16 cellular contexts compared by ENCODE assay signal in genomic region chr10:51244308-51244707, GRCh38.
DNase-seq lines count a peak whose midpoint lies in the region; TF ChIP-seq lines count a peak whose summit lies in the region.
"Had no signal": no experiment of that assay in that cellular context is flagged by ENCODE, and none has a peak within 500 bp of the region (broad histone marks: within the 10 kb centered on the region; RNA-seq: fewer than 3 reads in every experiment).

No MANE protein-coding gene starts in this region.

- no peak overlapping the region for H3K9ac ChIP-seq in muscle layer of colon (ENCODE audit: low read length)
- H3K9ac ChIP-seq: BLaER1 treated with 17β-estradiol and CSF1 and Interleukin-3, amounts not matched to agents 10 nM and 100 nM had no signal

- H3K36me3 ChIP-seq in SJCRH30 (no peaks in the 10 kb centered on the region), esophagus muscularis mucosa (no peaks in the 10 kb centered on the region), muscle layer of colon (ENCODE audit: insufficient read depth, low read length) (no peaks in the 10 kb centered on the region), uterus (no peaks in the 10 kb centered on the region)
- H3K36me3 ChIP-seq: BLaER1 treated with 17β-estradiol and CSF1 and Interleukin-3, amounts not matched to agents 10 nM and 100 nM had no signal

- intact Hi-C loops in esophagus muscularis mucosa (cut with DNase I) (no loop called here), uterus (cut with DNase I; ENCODE audit: low total_unique reads) (no loop called here)

- H3K4me3 ChIP-seq in SJCRH30 = peak overlapping the region; percentile 14; the same call in 1 of the 2 replicates
- H3K4me3 ChIP-seq in esophagus muscularis mucosa = no peak overlapping the region
- H3K4me3 ChIP-seq in muscle layer of colon (ENCODE audit: low read depth in 1 of 2, low read length in 2 of 2) = no peak overlapping the region
- H3K4me3 ChIP-seq in uterus = no peak overlapping the region
- H3K4me3 ChIP-seq: BLaER1 treated with 17β-estradiol and CSF1 and Interleukin-3, amounts not matched to agents 10 nM and 100 nM had no signal

- H3K4me1 ChIP-seq in SJCRH30 (peaks cover 7% of the 10 kb centered on the region; the same call in 1 of the 2 replicates), esophagus muscularis mucosa (peaks cover 14 to 62% (median 44%) of the 10 kb centered on the region in 4 donors), muscle layer of colon (ENCODE audit: insufficient read depth, low read length) (peaks cover 15% of the 10 kb centered on the region), uterus (no peaks in the 10 kb centered on the region)
- H3K4me1 ChIP-seq: BLaER1 treated with 17β-estradiol and CSF1 and Interleukin-3, amounts not matched to agents 10 nM and 100 nM had no signal

- H3K27ac ChIP-seq in SJCRH30 (peak overlapping the region; percentile 64), esophagus muscularis mucosa (replicated peaks in 1 of 4) (peak overlapping the region in 3 of 4 donors; percentile 21 to 40 (median 24)), muscle layer of colon (ENCODE audit: low read depth, low read length) (peak overlapping the region; percentile 10), uterus (peak overlapping the region; percentile 17 to 24)
- H3K27ac ChIP-seq: BLaER1 treated with 17β-estradiol and CSF1 and Interleukin-3, amounts not matched to agents 10 nM and 100 nM had no signal

- H3K27me3 ChIP-seq in SJCRH30 (no peaks in the 10 kb centered on the region), esophagus muscularis mucosa (no peaks in the 10 kb centered on the region), muscle layer of colon (ENCODE audit: control insufficient read depth in 1 of 2, insufficient read depth in 2 of 2, low read length in 2 of 2) (no peaks in the 10 kb centered on the region), uterus (no peaks in the 10 kb centered on the region)
- H3K27me3 ChIP-seq: BLaER1 treated with 17β-estradiol and CSF1 and Interleukin-3, amounts not matched to agents 10 nM and 100 nM had no signal

- TF ChIP-seq EP300 in esophagus muscularis mucosa (IDR thresholded peaks at IDR 0.05) = no peak

- 31% methylated on average over 1 of the region's 1 CpG for WGBS in esophagus muscularis mucosa

- TF ChIP-seq CTCF in esophagus muscularis mucosa (IDR thresholded peaks at IDR 0.05) = no peak
- no peak for TF ChIP-seq CTCF in uterus (IDR thresholded peaks at IDR 0.05)

- TF ChIP-seq POLR2A in esophagus muscularis mucosa (IDR thresholded peaks at IDR 0.05; ENCODE audit: low read depth) (no peak), uterus (IDR thresholded peaks at IDR 0.05) (no peak)

- DNase-seq in SJCRH30 (peak; percentile 19 to 53), esophagus muscularis mucosa (ENCODE audit: extremely low spot score) (no peak), uterus (no peak), SHP77 treated with DMSO at 0.1 percent for 48 hours (lab: John Stamatoyannopoulos, UW) (no peak), NCI-H1694 (lab: John Stamatoyannopoulos, UW) (no peak)
- DNase-seq in activated CD4-positive, alpha-beta T cell treated with anti-CD3 and anti-CD28 coated beads, Interleukin-2, amount 50 U/mL, for 4 hours = no peak
- DNase-seq: activated CD4-positive, CD25-positive, alpha-beta regulatory T cell treated with anti-CD3 and anti-CD28 coated beads, Interleukin-2, amount 50 U/mL, for 72 hours; activated naive CD4-positive, alpha-beta T cell treated with anti-CD3 and anti-CD28 coated beads, Interleukin-2, amount 10 ng/mL, durations not matched to agents 7 days and 5 days; DMS79; left colon; MV-4-11; naive thymus-derived CD8-positive, alpha-beta T cell; NCI-H2081 treated with DMSO at 0.1 percent for 48 hours; NCI-H774 had no signal

- H3K9me3 ChIP-seq in SJCRH30 (replicated peaks) (no peaks in the 10 kb centered on the region), esophagus muscularis mucosa (no peaks in the 10 kb centered on the region), muscle layer of colon (ENCODE audit: low read length) (no peaks in the 10 kb centered on the region), uterus (no peaks in the 10 kb centered on the region)
- H3K9me3 ChIP-seq: BLaER1 treated with 17β-estradiol and CSF1 and Interleukin-3, amounts not matched to agents 10 nM and 100 nM had no signal

Comparison
In these comparisons a context has a peak if more than half of its experiments do, and no peak if none do; other contexts are left out.
1. DNase-seq: peak in SJCRH30 (2 of 2); none in esophagus muscularis mucosa (single experiment), uterus (0 of 2), SHP77 treated with DMSO at 0.1 percent for 48 hours (single experiment), NCI-H1694 (single experiment) and activated CD4-positive, alpha-beta T cell treated with anti-CD3 and anti-CD28 coated beads, Interleukin-2, amount 50 U/mL, for 4 hours (0 of 2).
2. H3K27ac ChIP-seq: peak in every context shown above with its lines; median percentile 64 in SJCRH30; 24 in esophagus muscularis mucosa; 20 in uterus; 10 in muscle layer of colon.